13 cellular contexts compared by ENCODE assay signal in genomic region chr3:463793-464192, GRCh38.
A peak's percentile ranks its signal among the peaks of the same experiment; 100 is the strongest.
DNase-seq lines count a peak whose midpoint lies in the region; ATAC-seq, FAIRE-seq and TF ChIP-seq lines count a peak whose summit lies in the region.
"Had no signal": no experiment of that assay in that cellular context is flagged by ENCODE, and none has a peak within 500 bp of the region (broad histone marks: within the 10 kb centered on the region; RNA-seq: fewer than 3 reads in every experiment).

No MANE protein-coding gene starts in this region.

- peak overlapping the region; percentile 53 for H3K4me2 ChIP-seq in GM12878 (ENCODE audit: control insufficient read depth, insufficient read depth)

- TF ChIP-seq EP300 in GM12878 (IDR thresholded peaks at IDR 0.05; ENCODE audit: borderline replicate concordance in 1 of 2, control insufficient read depth in 1 of 2, low read depth in 2 of 2, low read length in 2 of 2) = 0 out of 4 replicates have a peak, but pooled peaks of 1 of the 2 experiments have one; percentile 14
- TF ChIP-seq EP300 in ovary (IDR thresholded peaks at IDR 0.05) = no peak

- no peaks in the 10 kb centered on the region for H3K4me1 Mint-ChIP-seq in CD4-positive, alpha-beta memory T cell

- intact Hi-C loops in GM12878 (cut with micrococcal nuclease; ENCODE audit: unreplicated experiment) (no loop called here), ovary (cut with DNase I) (no loop called here)
- intact Hi-C loops in CD4-positive, alpha-beta memory T cell (cut with micrococcal nuclease) = no loop called here

- H4K20me1 ChIP-seq in GM12878 (ENCODE audit: control insufficient read depth, insufficient read depth) = no peaks in the 10 kb centered on the region

- BruUV-seq in GM12878 (replicated peaks; lab: Mats Ljungman, UMichigan) = no TSS peak

- peak; percentile 57 for DNase-seq in GM12878 (ENCODE audit: low read depth, low spot score)
- DNase-seq in NCI-H1105 treated with DMSO at 0.1 percent for 48 hours (lab: John Stamatoyannopoulos, UW) = no peak
- no peak for DNase-seq in CD4-positive, alpha-beta memory T cell
- no peak for DNase-seq in ovary
- no peak for DNase-seq in NCI-H510A treated with DMSO at 0.1 percent for 48 hours (lab: John Stamatoyannopoulos, UW)
- DNase-seq: amygdala, endodermal cell, hypothalamus, KG1, midbrain had no signal

- CTCF ChIA-PET in GM12878 (lab: Yijun Ruan, JAX) = interaction anchor here (0.6 to 2.1 kb wide), 4 partner anchors 9 to 158 kb away, joined by 3 to 7 read pairs (median 4); no protein-coding TSS in a partner anchor
- CTCF ChIA-PET in CD4-positive, alpha-beta memory T cell (lab: Charles Lee; ENCODE audit: partially characterized antibody) = no interaction called here

- no peak overlapping the region for H3K4me3 Mint-ChIP-seq in CD4-positive, alpha-beta memory T cell
- H3K4me3 Mint-ChIP-seq: endodermal cell had no signal

- H3K36me3 ChIP-seq in GM12878 (ENCODE audit: control insufficient read depth in 2 of 2, insufficient read depth in 2 of 2, low read length in 1 of 2) (no peaks in the 10 kb centered on the region), ovary (no peaks in the 10 kb centered on the region)
- no peaks in the 10 kb centered on the region for H3K36me3 ChIP-seq in CD4-positive, alpha-beta memory T cell (ENCODE audit: insufficient read depth, low read length)

- no peak for TF ChIP-seq RAD21 in GM12878 (IDR thresholded peaks at IDR 0.05; ENCODE audit: insufficient read depth, low read depth, low read length)

- peaks cover 0 to 2% of the 10 kb centered on the region in 2 donors for H3K27me3 Mint-ChIP-seq in CD4-positive, alpha-beta memory T cell

- no peak for TF ChIP-seq CTCF in GM12878 (IDR thresholded peaks at IDR 0.05 in 2 of 3, conservative IDR thresholded peaks at IDR 0.05 in 1 of 3; ENCODE audit: control insufficient read depth in 2 of 3, extremely low read depth in 1 of 3, insufficient read depth in 1 of 3, low read depth in 3 of 3, low read length in 3 of 3)
- TF ChIP-seq CTCF in ovary (IDR thresholded peaks at IDR 0.05) = no peak

- in situ Hi-C loops in GM12878 (cut with MboI) = no loop called here

- SMC1A ChIA-PET in GM12878 (lab: Charles Lee; ENCODE audit: uncharacterized antibody, unreplicated experiment) = interaction anchor here (1.0 to 1.8 kb wide), 6 partner anchors 11 to 44 kb away, joined by 3 to 5 read pairs (median 4); no protein-coding TSS in a partner anchor

- 2% methylated on average over 3 of the region's 3 CpGs for WGBS in GM12878 (ENCODE audit: insufficient coverage, insufficient replicate concordance, low lambda C conversion rate, missing lambda C conversion rate)
- WGBS in ovary, 3 donors = 84 to 91% (median 85%) methylated on average over 3 of the region's 3 CpGs

- H3K79me2 ChIP-seq in GM12878 (ENCODE audit: control insufficient read depth, insufficient read depth, low read length) = no peaks in the 10 kb centered on the region

- H3K4me1 ChIP-seq in GM12878 (ENCODE audit: control insufficient read depth, insufficient read depth, low read length) (peaks cover 12% of the 10 kb centered on the region), ovary (ENCODE audit: insufficient read depth) (peaks cover 1% of the 10 kb centered on the region)
- no peaks in the 10 kb centered on the region for H3K4me1 ChIP-seq in CD4-positive, alpha-beta memory T cell (ENCODE audit: insufficient read depth, low read length)

- POLR2A ChIA-PET in GM12878 (lab: Charles Lee) = interaction anchor here (1.5 kb wide), 1 partner anchor 10 kb away, joined by 3 read pairs; no protein-coding TSS in a partner anchor
- POLR2A ChIA-PET in CD4-positive, alpha-beta memory T cell (lab: Charles Lee; ENCODE audit: partially characterized antibody) = no interaction called here

- RAD21 ChIA-PET in GM12878 (lab: Charles Lee; ENCODE audit: unreplicated experiment) = interaction anchor here (0.9 to 1.0 kb wide), 2 partner anchors 9 to 49 kb away, joined by 3 read pairs; no protein-coding TSS in a partner anchor

- peaks cover 0 to 3% (median 1%) of the 10 kb centered on the region in 8 donors for H3K9me3 Mint-ChIP-seq in CD4-positive, alpha-beta memory T cell

- H3K27me3 ChIP-seq in GM12878 (replicated peaks in 1 of 2; ENCODE audit: control insufficient read depth in 2 of 2, insufficient read depth in 2 of 2, low read length in 1 of 2) (no peaks in the 10 kb centered on the region), ovary (no peaks in the 10 kb centered on the region)
- no peaks in the 10 kb centered on the region for H3K27me3 ChIP-seq in CD4-positive, alpha-beta memory T cell (ENCODE audit: insufficient read depth, low read length)

- no peaks in the 10 kb centered on the region for H3K36me3 Mint-ChIP-seq in CD4-positive, alpha-beta memory T cell

- H3K27ac Mint-ChIP-seq in CD4-positive, alpha-beta memory T cell = no peak overlapping the region
- H3K27ac Mint-ChIP-seq: endodermal cell had no signal

- H3K9me3 ChIP-seq in GM12878 (replicated peaks; ENCODE audit: control insufficient read depth, insufficient read depth, low read length) = no peaks in the 10 kb centered on the region
- no peaks in the 10 kb centered on the region for H3K9me3 ChIP-seq in CD4-positive, alpha-beta memory T cell (ENCODE audit: control insufficient read depth in 1 of 2, low read length in 2 of 2)
- no peaks in the 10 kb centered on the region for H3K9me3 ChIP-seq in ovary

- no peak for TF ChIP-seq POLR2A in GM12878 (IDR thresholded peaks at IDR 0.05; ENCODE audit: low read depth, low read length)
- no peak for TF ChIP-seq POLR2A in ovary (IDR thresholded peaks at IDR 0.05)

- peak overlapping the region; percentile 66 for H3K27ac ChIP-seq in GM12878 (ENCODE audit: control insufficient read depth, insufficient read depth)
- H3K27ac ChIP-seq in CD4-positive, alpha-beta memory T cell (ENCODE audit: low read depth, low read length) = no peak overlapping the region
- no peak overlapping the region for H3K27ac ChIP-seq in ovary

- peak overlapping the region; percentile 59 for H2AFZ ChIP-seq in GM12878 (ENCODE audit: control insufficient read depth, low read depth, low read length)

- peak; percentile 78 for FAIRE-seq in GM12878 (lab: Jason Lieb, UNC)

- no peak overlapping the region for H3K9ac ChIP-seq in GM12878 (ENCODE audit: control insufficient read depth, insufficient read depth, low read length)

- ATAC-seq in GM18870 (IDR thresholded peaks at IDR 0.05; ENCODE audit: unreplicated experiment) (peak; percentile 97), GM21529 (IDR thresholded peaks at IDR 0.05; ENCODE audit: unreplicated experiment) (peak; percentile 97), HG03097 (IDR thresholded peaks at IDR 0.05; ENCODE audit: low FRiP score, unreplicated experiment) (peak; percentile 97), GM12878 (peak; percentile 99)

- H3K4me3 ChIP-seq in GM12878 (0 out of 2 replicates have a peak overlapping the region, but pooled peaks have one; percentile 13), ovary (no peak overlapping the region)
- H3K4me3 ChIP-seq in CD4-positive, alpha-beta memory T cell (ENCODE audit: low read length in 2 of 2) = no peak overlapping the region

TF ChIP-seq in GM12878, 131 proteins besides CTCF, POLR2A, EP300 and RAD21 (continues in another document):
- TF ChIP-seq POU2F2 (IDR thresholded peaks at IDR 0.05; ENCODE audit: borderline replicate concordance, low read depth, low read length) (peak; percentile 96), IRF3 (IDR thresholded peaks at IDR 0.05) (no peak), ETV6 (conservative IDR thresholded peaks at IDR 0.05 in 1 of 2, IDR thresholded peaks at IDR 0.05 in 1 of 2; ENCODE audit: borderline replicate concordance in 1 of 2, low read depth in 1 of 2) (no peak), NBN (IDR thresholded peaks at IDR 0.05) (no peak), CBX3 (IDR thresholded peaks at IDR 0.05; ENCODE audit: borderline replicate concordance, low read depth) (no peak), NR2C1 (IDR thresholded peaks at IDR 0.05) (peak; percentile 64), CHD4 (IDR thresholded peaks at IDR 0.05) (no peak), IRF4 (IDR thresholded peaks at IDR 0.05; ENCODE audit: low read depth, low read length) (peak; percentile 51; the same call in 1 of the 2 replicates), GABPA (IDR thresholded peaks at IDR 0.05; ENCODE audit: low read depth) (peak; percentile 27; the same call in 1 of the 2 replicates), PAX5 (IDR thresholded peaks at IDR 0.05; ENCODE audit: borderline replicate concordance, low read depth, low read length) (0 out of 2 replicates have a peak, but pooled peaks have one; percentile 49), CBX5 (IDR thresholded peaks at IDR 0.05; ENCODE audit: low read depth) (peak; percentile 48; the same call in 1 of the 2 replicates), ZBTB4 (CRISPR knock-in tag; IDR thresholded peaks at IDR 0.05) (no peak)
